8 cellular contexts compared by ENCODE assay signal in the genomic region with DNA sequence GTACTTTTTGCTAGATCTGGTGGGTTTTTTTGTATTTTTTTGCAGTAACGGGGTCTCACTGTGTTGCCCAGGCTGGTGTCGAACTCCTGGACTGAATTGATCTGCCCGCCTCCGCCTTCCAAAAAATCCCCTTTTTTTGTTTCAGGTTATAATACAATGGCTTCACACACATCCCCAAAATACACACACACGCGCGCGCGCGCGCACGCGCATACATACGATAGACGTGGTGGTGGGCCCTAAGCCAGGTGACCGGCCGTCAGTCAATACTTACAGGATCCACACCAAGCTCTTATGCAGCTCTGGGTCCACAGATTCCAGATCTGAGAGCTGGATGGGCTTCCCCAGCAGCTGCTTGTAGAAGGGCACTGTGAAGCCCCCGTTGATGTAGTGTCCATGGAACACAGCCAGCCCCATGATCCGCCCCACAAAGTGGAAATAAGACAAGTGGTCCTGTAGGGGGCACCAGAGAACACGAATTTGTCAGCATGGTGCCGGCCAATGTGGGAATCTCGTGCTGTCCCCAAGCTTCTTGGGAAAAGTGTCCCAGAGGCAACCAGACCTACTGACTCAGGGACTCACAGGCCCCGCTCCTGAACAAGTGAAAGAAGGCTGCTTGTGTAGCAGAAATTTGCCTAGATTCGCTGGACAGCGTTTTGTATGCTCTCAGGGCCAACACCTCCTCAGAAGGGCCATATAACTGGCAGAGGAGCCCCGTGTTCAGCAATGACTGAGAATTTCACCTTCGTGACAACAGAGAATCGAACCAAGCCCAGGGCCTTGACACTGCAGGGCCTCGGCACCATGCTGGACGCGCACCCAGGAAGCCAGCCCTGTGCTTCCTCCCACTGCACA.
DNase-seq lines count a peak whose midpoint lies in the region; ATAC-seq and TF ChIP-seq lines count a peak whose summit lies in the region.

No MANE protein-coding gene starts in this region.

- no peak for ATAC-seq in GM21515 (IDR thresholded peaks at IDR 0.05; ENCODE audit: unreplicated experiment)

- H3K9me3 Mint-ChIP-seq in immature natural killer cell, result no peaks in the 10 kb centered on the region

- peak overlapping the region in 4 of 6 donors; percentile 46 to 57 (median 52) for H3K27ac Mint-ChIP-seq in immature natural killer cell

- TF ChIP-seq POLR2A in breast epithelium (IDR thresholded peaks at IDR 0.05), result no peak
- no peak for TF ChIP-seq POLR2A in spleen (IDR thresholded peaks at IDR 0.05)

- H3K9me3 ChIP-seq in WERI-Rb-1 (ENCODE audit: severe bottlenecking) (no peaks in the 10 kb centered on the region), breast epithelium (no peaks in the 10 kb centered on the region), spleen (no peaks in the 10 kb centered on the region)

- H3K4me1 Mint-ChIP-seq in immature natural killer cell, result no peaks in the 10 kb centered on the region

- peaks cover 0 to 8% (median 2%) of the 10 kb centered on the region in 3 donors for H3K27me3 Mint-ChIP-seq in immature natural killer cell (ENCODE audit: low read depth in 3 of 3)

- H3K36me3 Mint-ChIP-seq in immature natural killer cell, result peaks cover 28 to 63% (median 42%) of the 10 kb centered on the region in 3 donors

- intact Hi-C loops in breast epithelium (cut with DNase I; ENCODE audit: low total_unique reads), result no loop called here
- intact Hi-C loops in spleen (cut with DNase I; ENCODE audit: low total_unique reads), result loop anchor here (2.0 to 10.0 kb wide), 2 partner anchors 104 to 270 kb away; a partner anchor contains a TSS

- peaks cover 83% of the 10 kb centered on the region for H3K36me3 ChIP-seq in WERI-Rb-1
- H3K36me3 ChIP-seq in breast epithelium, result peaks cover 5% of the 10 kb centered on the region
- H3K36me3 ChIP-seq in spleen, result peaks cover 3 to 100% (median 86%) of the 10 kb centered on the region in 6 donors

- no peaks in the 10 kb centered on the region for H3K4me1 ChIP-seq in breast epithelium
- H3K4me1 ChIP-seq in spleen, result peaks cover 0 to 18% (median 7%) of the 10 kb centered on the region in 6 donors

- H3K27ac ChIP-seq in WERI-Rb-1 (no peak overlapping the region), breast epithelium (peak overlapping the region; percentile 18 to 72), spleen (peak overlapping the region in 5 of 8 donors; percentile 17 to 64 (median 57))

- no peak overlapping the region for H3K4me3 ChIP-seq in WERI-Rb-1 (ENCODE audit: low read depth, low read length)
- no peak overlapping the region for H3K4me3 ChIP-seq in breast epithelium
- H3K4me3 ChIP-seq in spleen, result no peak overlapping the region

- DNase-seq in NCI-H1436 (lab: John Stamatoyannopoulos, UW), result peak; percentile 73
- no peak for DNase-seq in NCI-H1436 treated with DMSO at 0.1 percent for 48 hours (lab: John Stamatoyannopoulos, UW)
- peak; percentile 77 for DNase-seq in NCI-H2029 (lab: John Stamatoyannopoulos, UW)
- peak; percentile 75 for DNase-seq in WERI-Rb-1
- peak; percentile 70 to 77 for DNase-seq in breast epithelium (ENCODE audit: low spot score in 2 of 2)
- DNase-seq in immature natural killer cell, result peak; percentile 53 to 61 (median 57)
- DNase-seq in spleen, result peak; percentile 81

- peak; percentile 81 for TF ChIP-seq CTCF in WERI-Rb-1 (IDR thresholded peaks at IDR 0.05; ENCODE audit: low read depth, low read length)
- peak; percentile 50 to 87 (median 78) for TF ChIP-seq CTCF in breast epithelium (IDR thresholded peaks at IDR 0.05)
- TF ChIP-seq CTCF in spleen (IDR thresholded peaks at IDR 0.05 in 8 of 11, conservative IDR thresholded peaks at IDR 0.05 in 3 of 11), result peak; percentile 58 to 82 (median 70)

- H3K4me3 Mint-ChIP-seq in immature natural killer cell, result no peak overlapping the region

- WGBS in spleen, 5 donors, result 72 to 78% (median 74%) methylated on average over 30 to 31 of the region's 31 CpGs

- H3K27me3 ChIP-seq in WERI-Rb-1 (ENCODE audit: insufficient read depth, low read depth, severe bottlenecking), result no peaks in the 10 kb centered on the region
- no peaks in the 10 kb centered on the region for H3K27me3 ChIP-seq in breast epithelium
- no peaks in the 10 kb centered on the region for H3K27me3 ChIP-seq in spleen (replicated peaks in 1 of 7)
